12 cellular contexts compared by ENCODE assay signal in the genomic region with DNA sequence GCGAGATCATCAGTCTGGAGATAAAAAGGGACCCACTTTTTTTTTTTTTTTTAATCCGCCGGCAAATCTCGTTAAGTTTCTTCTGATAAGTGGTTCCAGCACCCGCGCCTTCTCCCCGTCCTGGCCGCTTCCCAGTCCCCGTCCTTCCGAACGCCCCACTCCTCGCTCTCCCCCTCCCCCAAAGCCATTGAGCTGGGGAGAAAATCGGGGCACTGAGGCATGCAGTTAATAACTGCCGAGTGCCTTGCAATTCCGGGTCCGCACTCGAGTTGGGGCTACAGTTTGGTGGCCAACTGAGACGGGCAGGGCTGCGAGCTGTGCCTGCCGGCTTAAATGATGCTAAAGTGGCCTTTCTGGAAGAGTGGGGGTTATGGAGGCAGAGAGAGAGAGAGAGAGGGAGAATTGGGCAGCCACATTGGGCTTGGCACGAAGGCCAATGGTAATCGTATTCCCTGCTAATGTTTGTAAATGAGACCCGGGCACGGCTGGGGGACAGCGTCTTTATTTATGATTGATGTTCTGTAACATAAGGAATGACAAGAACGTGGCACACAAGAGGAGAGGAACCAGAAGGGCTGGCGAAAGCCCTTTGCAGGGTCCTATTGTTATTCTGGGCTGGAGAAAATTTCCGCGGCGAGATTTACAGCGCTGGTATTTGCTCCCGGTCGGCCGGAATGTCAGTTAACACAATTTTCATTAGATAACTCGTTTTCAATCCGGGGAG. TPM values are rescaled to one million over a fixed set of nuclear protein-coding genes. Genes with fewer than 3 reads are reported as not detected.
A peak's percentile ranks its signal among the peaks of the same experiment; 100 is the strongest.
DNase-seq lines count a peak whose midpoint lies in the region; ATAC-seq, FAIRE-seq and TF ChIP-seq lines count a peak whose summit lies in the region.
"Had no signal": no experiment of that assay in that cellular context is flagged by ENCODE, and none has a peak within 500 bp of the region (broad histone marks: within the 10 kb centered on the region; RNA-seq: fewer than 3 reads in every experiment).

No MANE protein-coding gene starts in this region.

- H3K27ac Mint-ChIP-seq in Caco-2 (ENCODE audit: unreplicated experiment) (no peak overlapping the region), T-helper 17 cell (no peak overlapping the region)

- no peak overlapping the region for H3K27ac ChIP-seq in A673 (ENCODE audit: low read depth, low read length, poor library complexity, severe bottlenecking)
- H3K27ac ChIP-seq: foreskin keratinocyte had no signal

- H3K36me3 Mint-ChIP-seq in Caco-2 (ENCODE audit: insufficient read depth, unreplicated experiment) (no peaks in the 10 kb centered on the region), T-helper 17 cell (ENCODE audit: low read depth) (peaks cover 4% of the 10 kb centered on the region)

- H3K4me3 ChIP-seq in A673 (ENCODE audit: low read depth, low read length, poor library complexity, severe bottlenecking) (peak overlapping the region; percentile 76), Caco-2 (ENCODE audit: low read depth, low read length) (no peak overlapping the region), iPS-15b (ENCODE audit: low read depth, low read length) (peak overlapping the region; percentile 83)

- peak overlapping the region; percentile 41 for H3K4me3 Mint-ChIP-seq in Caco-2 (ENCODE audit: unreplicated experiment)
- H3K4me3 Mint-ChIP-seq in T-helper 17 cell, result peak overlapping the region; percentile 93

- DNase-seq in A673 (ENCODE audit: low spot score) (peak; percentile 56), Caco-2 (no peak), T-helper 17 cell (no peak), D721Med (ENCODE audit: insufficient read length, low spot score) (no peak), kidney glomerular epithelial cell (lab: John Stamatoyannopoulos, UW) (no peak)
- DNase-seq: activated CD4-positive, alpha-beta T cell treated with anti-CD3 and anti-CD28 coated beads, Interleukin-2, amount 50 U/mL, for 1 hour; NCI-H146 had no signal

- BruUV-seq in A673 (replicated peaks; lab: Mats Ljungman, UMichigan), result TSS peak; percentile 69
- no TSS peak for BruUV-seq in Caco-2 (replicated peaks; lab: Mats Ljungman, UMichigan)

- no peak for TF ChIP-seq CTCF in A673 (conservative IDR thresholded peaks at IDR 0.05; ENCODE audit: low read depth, low read length)
- TF ChIP-seq CTCF in Caco-2 (IDR thresholded peaks at IDR 0.05; ENCODE audit: insufficient read depth in 1 of 2, low read depth in 1 of 2, low read length in 1 of 2, severe bottlenecking in 1 of 2, unreplicated experiment in 1 of 2), result no peak
- TF ChIP-seq CTCF in D721Med (IDR thresholded peaks at IDR 0.05; ENCODE audit: insufficient read depth, missing control alignments), result no peak

- POLR2A ChIA-PET in A673 (lab: Charles Lee; ENCODE audit: low non-redundant PET) (no interaction called here), Caco-2 (lab: Charles Lee) (no interaction called here)

- H3K4me1 Mint-ChIP-seq in Caco-2 (ENCODE audit: low read depth, unreplicated experiment) (peaks cover 15% of the 10 kb centered on the region), T-helper 17 cell (peaks cover 21% of the 10 kb centered on the region)

- H3K9ac ChIP-seq in iPS-15b (ENCODE audit: low read depth, low read length), result no peak overlapping the region

- H3K27me3 Mint-ChIP-seq in Caco-2 (ENCODE audit: insufficient read depth, unreplicated experiment) (peaks cover 38% of the 10 kb centered on the region), T-helper 17 cell (peaks cover 74% of the 10 kb centered on the region)

- ATAC-seq in T-helper 17 cell (no peak), GM21447 (IDR thresholded peaks at IDR 0.05; ENCODE audit: unreplicated experiment) (no peak), HG02885 (IDR thresholded peaks at IDR 0.05; ENCODE audit: poor library complexity, unreplicated experiment) (no peak)

- no peaks in the 10 kb centered on the region for H3K9me3 Mint-ChIP-seq in Caco-2 (ENCODE audit: unreplicated experiment)

- intact Hi-C loops in A673 (cut with micrococcal nuclease; ENCODE audit: unreplicated experiment), result loop anchor here (10.0 kb wide), 1 partner anchor 139 kb away; no protein-coding TSS in a partner anchor
- intact Hi-C loops in Caco-2 (cut with micrococcal nuclease; ENCODE audit: unreplicated experiment), result no loop called here

- no peaks in the 10 kb centered on the region for H3K36me3 ChIP-seq in A673 (ENCODE audit: insufficient read depth, low read length, poor library complexity, severe bottlenecking)
- no peaks in the 10 kb centered on the region for H3K36me3 ChIP-seq in Caco-2 (ENCODE audit: control insufficient read depth, insufficient read depth, low read length)
- H3K36me3 ChIP-seq in iPS-15b (ENCODE audit: control insufficient read depth, insufficient read depth, low read length), result no peaks in the 10 kb centered on the region

- FAIRE-seq in D721Med (lab: Jason Lieb, UNC), result no peak
- FAIRE-seq: H54 had no signal

- H3K9me3 ChIP-seq in A673 (ENCODE audit: low read depth, low read length, poor library complexity, severe bottlenecking) (no peaks in the 10 kb centered on the region), Caco-2 (no peaks in the 10 kb centered on the region), T-helper 17 cell (ENCODE audit: control insufficient read depth, low read length, poor library complexity, severe bottlenecking) (no peaks in the 10 kb centered on the region), iPS-15b (ENCODE audit: control insufficient read depth, insufficient read depth, low read length) (no peaks in the 10 kb centered on the region)

- H3K4me1 ChIP-seq in A673 (ENCODE audit: insufficient read depth, low read length, poor library complexity, severe bottlenecking) (peaks cover 16% of the 10 kb centered on the region), Caco-2 (peaks cover 6% of the 10 kb centered on the region; the same call in 1 of the 2 replicates), iPS-15b (ENCODE audit: control insufficient read depth, insufficient read depth, low read length) (peaks cover 5% of the 10 kb centered on the region)
- H3K4me1 ChIP-seq: foreskin keratinocyte had no signal

- CTCF ChIA-PET in A673 (lab: Charles Lee), result no interaction called here
- CTCF ChIA-PET in Caco-2 (lab: Charles Lee), result no interaction called here

- peaks cover 43% of the 10 kb centered on the region for H3K27me3 ChIP-seq in A673 (replicated peaks; ENCODE audit: insufficient read depth, low read depth, low read length, poor library complexity)
- no peaks in the 10 kb centered on the region for H3K27me3 ChIP-seq in Caco-2 (replicated peaks; ENCODE audit: control insufficient read depth, insufficient read depth, low read length)
- peaks cover 37% of the 10 kb centered on the region for H3K27me3 ChIP-seq in iPS-15b (ENCODE audit: control insufficient read depth, insufficient read depth, low read length)

RNA-seq across cellular contexts. Expression of gene CUX2, which starts 1.8 kb away (rescaled TPM):
- 3.4 and 3.8 TPM in 2 replicates for total RNA-seq in A673 (2021)
- not detected in 2 replicates for total RNA-seq in Caco-2 (2022)
- not detected for total RNA-seq in T-helper 17 cell
- total RNA-seq: foreskin keratinocyte had no signal
